In the genomic region with DNA sequence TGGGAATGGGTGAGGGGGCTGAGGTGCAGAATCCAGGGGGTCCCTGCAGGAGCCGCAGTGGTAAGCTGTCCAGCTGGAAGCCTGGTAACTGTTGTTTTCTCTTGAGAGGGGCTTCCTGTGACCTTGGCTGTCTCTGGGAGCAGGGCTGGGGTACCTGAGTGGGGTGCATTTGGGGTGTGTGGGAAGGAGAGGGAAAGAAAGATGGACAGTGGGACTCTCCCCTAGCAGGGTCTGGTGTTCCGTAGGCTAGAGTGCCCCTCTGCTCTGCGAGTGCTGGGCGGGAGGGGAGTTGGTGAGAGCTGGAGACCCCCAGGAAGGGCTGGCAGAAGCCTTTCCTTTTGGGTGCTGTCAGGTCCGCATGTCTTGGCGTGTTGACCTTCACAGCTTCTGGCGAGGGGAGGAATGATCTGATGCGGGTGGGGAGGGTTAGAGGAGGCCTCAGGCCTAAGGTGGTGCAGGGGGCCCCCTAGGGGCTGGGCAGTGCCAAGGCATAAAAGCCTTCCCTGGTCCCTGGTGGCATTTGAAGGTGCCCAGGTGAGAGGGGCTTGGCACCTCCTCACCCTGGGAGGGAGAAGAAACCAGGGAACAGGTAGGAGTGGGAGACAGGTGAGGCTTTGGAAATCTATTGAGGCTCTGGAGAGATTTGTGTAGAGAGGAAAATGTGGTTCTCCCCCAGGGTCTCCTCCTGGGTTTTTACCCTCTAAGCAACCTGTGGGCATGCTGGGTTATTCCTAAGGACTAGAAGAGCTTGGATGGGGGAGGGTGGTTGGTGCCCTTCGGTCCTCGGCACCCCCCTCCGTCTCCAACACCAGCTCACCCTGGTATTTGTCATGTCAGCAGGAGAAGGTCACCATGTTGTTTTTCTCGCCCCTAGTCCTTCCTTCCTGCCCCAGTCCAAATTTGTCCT, we compare ENCODE assay signal across 1 cellular context.
TF ChIP-seq lines count a peak whose summit lies in the region.

No MANE protein-coding gene starts in this region.

TF ChIP-seq in HepG2, 621 proteins besides CTCF, POLR2A, EP300 and RAD21 (continued from another document and continues in another):
- TF ChIP-seq RFXANK (CRISPR knock-in tag; IDR thresholded peaks at IDR 0.05) = 0 out of 2 replicates have a peak, but pooled peaks have one; percentile 31
- TF ChIP-seq, protein P1, sequence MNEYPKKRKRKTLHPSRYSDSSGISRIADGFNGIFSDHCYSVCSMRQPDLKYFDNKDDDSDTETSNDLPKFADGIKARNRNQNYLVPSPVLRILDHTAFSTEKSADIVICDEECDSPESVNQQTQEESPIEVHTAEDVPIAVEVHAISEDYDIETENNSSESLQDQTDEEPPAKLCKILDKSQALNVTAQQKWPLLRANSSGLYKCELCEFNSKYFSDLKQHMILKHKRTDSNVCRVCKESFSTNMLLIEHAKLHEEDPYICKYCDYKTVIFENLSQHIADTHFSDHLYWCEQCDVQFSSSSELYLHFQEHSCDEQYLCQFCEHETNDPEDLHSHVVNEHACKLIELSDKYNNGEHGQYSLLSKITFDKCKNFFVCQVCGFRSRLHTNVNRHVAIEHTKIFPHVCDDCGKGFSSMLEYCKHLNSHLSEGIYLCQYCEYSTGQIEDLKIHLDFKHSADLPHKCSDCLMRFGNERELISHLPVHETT (CRISPR knock-in tag; conservative IDR thresholded peaks at IDR 0.05) = 0 out of 2 replicates have a peak, but pooled peaks have one; percentile 13
- TF ChIP-seq, protein P2, sequence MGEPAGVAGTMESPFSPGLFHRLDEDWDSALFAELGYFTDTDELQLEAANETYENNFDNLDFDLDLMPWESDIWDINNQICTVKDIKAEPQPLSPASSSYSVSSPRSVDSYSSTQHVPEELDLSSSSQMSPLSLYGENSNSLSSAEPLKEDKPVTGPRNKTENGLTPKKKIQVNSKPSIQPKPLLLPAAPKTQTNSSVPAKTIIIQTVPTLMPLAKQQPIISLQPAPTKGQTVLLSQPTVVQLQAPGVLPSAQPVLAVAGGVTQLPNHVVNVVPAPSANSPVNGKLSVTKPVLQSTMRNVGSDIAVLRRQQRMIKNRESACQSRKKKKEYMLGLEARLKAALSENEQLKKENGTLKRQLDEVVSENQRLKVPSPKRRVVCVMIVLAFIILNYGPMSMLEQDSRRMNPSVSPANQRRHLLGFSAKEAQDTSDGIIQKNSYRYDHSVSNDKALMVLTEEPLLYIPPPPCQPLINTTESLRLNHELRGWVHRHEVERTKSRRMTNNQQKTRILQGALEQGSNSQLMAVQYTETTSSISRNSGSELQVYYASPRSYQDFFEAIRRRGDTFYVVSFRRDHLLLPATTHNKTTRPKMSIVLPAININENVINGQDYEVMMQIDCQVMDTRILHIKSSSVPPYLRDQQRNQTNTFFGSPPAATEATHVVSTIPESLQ (CRISPR knock-in tag; conservative IDR thresholded peaks at IDR 0.05) = 0 out of 2 replicates have a peak, but pooled peaks have one; percentile 55
- TF ChIP-seq TP53 (CRISPR knock-in tag; conservative IDR thresholded peaks at IDR 0.05) = no peak
- no peak for TF ChIP-seq THAP11 (CRISPR knock-in tag; IDR thresholded peaks at IDR 0.05)
- TF ChIP-seq, protein P3, sequence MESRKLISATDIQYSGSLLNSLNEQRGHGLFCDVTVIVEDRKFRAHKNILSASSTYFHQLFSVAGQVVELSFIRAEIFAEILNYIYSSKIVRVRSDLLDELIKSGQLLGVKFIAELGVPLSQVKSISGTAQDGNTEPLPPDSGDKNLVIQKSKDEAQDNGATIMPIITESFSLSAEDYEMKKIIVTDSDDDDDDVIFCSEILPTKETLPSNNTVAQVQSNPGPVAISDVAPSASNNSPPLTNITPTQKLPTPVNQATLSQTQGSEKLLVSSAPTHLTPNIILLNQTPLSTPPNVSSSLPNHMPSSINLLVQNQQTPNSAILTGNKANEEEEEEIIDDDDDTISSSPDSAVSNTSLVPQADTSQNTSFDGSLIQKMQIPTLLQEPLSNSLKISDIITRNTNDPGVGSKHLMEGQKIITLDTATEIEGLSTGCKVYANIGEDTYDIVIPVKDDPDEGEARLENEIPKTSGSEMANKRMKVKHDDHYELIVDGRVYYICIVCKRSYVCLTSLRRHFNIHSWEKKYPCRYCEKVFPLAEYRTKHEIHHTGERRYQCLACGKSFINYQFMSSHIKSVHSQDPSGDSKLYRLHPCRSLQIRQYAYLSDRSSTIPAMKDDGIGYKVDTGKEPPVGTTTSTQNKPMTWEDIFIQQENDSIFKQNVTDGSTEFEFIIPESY (CRISPR knock-in tag; IDR thresholded peaks at IDR 0.05) = no peak
- no peak for TF ChIP-seq SP140L (CRISPR knock-in tag; IDR thresholded peaks at IDR 0.05; ENCODE audit: borderline replicate concordance)
- TF ChIP-seq SP4 (CRISPR knock-in tag; IDR thresholded peaks at IDR 0.05) = 0 out of 2 replicates have a peak, but pooled peaks have one; percentile 55
- TF ChIP-seq SAP130 (CRISPR knock-in tag; IDR thresholded peaks at IDR 0.05; ENCODE audit: low read depth) = peak; percentile 82
- TF ChIP-seq ZNF775 (CRISPR knock-in tag; IDR thresholded peaks at IDR 0.05; ENCODE audit: borderline replicate concordance) = no peak
- TF ChIP-seq RBM22 (optimal IDR thresholded peaks at IDR 0.05; ENCODE audit: low read length) = no peak
- TF ChIP-seq AGO2 (optimal IDR thresholded peaks at IDR 0.05; ENCODE audit: low read depth, low read length) = peak; percentile 69
- TF ChIP-seq, protein P4, sequence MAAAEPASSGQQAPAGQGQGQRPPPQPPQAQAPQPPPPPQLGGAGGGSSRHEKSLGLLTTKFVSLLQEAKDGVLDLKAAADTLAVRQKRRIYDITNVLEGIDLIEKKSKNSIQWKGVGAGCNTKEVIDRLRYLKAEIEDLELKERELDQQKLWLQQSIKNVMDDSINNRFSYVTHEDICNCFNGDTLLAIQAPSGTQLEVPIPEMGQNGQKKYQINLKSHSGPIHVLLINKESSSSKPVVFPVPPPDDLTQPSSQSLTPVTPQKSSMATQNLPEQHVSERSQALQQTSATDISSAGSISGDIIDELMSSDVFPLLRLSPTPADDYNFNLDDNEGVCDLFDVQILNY (CRISPR knock-in tag; conservative IDR thresholded peaks at IDR 0.05) = no peak
- no peak for TF ChIP-seq KLF12 (CRISPR knock-in tag; IDR thresholded peaks at IDR 0.05; ENCODE audit: borderline replicate concordance)
- TF ChIP-seq, protein P5, sequence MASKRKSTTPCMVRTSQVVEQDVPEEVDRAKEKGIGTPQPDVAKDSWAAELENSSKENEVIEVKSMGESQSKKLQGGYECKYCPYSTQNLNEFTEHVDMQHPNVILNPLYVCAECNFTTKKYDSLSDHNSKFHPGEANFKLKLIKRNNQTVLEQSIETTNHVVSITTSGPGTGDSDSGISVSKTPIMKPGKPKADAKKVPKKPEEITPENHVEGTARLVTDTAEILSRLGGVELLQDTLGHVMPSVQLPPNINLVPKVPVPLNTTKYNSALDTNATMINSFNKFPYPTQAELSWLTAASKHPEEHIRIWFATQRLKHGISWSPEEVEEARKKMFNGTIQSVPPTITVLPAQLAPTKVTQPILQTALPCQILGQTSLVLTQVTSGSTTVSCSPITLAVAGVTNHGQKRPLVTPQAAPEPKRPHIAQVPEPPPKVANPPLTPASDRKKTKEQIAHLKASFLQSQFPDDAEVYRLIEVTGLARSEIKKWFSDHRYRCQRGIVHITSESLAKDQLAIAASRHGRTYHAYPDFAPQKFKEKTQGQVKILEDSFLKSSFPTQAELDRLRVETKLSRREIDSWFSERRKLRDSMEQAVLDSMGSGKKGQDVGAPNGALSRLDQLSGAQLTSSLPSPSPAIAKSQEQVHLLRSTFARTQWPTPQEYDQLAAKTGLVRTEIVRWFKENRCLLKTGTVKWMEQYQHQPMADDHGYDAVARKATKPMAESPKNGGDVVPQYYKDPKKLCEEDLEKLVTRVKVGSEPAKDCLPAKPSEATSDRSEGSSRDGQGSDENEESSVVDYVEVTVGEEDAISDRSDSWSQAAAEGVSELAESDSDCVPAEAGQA (IDR thresholded peaks at IDR 0.05; ENCODE audit: low read depth) = no peak
- TF ChIP-seq, protein P5 (CRISPR knock-in tag; IDR thresholded peaks at IDR 0.05; ENCODE audit: borderline replicate concordance) = no peak
- TF ChIP-seq, protein P6, sequence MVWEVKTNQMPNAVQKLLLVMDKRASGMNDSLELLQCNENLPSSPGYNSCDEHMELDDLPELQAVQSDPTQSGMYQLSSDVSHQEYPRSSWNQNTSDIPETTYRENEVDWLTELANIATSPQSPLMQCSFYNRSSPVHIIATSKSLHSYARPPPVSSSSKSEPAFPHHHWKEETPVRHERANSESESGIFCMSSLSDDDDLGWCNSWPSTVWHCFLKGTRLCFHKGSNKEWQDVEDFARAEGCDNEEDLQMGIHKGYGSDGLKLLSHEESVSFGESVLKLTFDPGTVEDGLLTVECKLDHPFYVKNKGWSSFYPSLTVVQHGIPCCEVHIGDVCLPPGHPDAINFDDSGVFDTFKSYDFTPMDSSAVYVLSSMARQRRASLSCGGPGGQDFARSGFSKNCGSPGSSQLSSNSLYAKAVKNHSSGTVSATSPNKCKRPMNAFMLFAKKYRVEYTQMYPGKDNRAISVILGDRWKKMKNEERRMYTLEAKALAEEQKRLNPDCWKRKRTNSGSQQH (CRISPR knock-in tag; IDR thresholded peaks at IDR 0.05; ENCODE audit: low read depth) = peak; percentile 61; the same call in 1 of the 2 replicates
- no peak; the same call in 1 of the 2 replicates for TF ChIP-seq ZNF143 (CRISPR knock-in tag; IDR thresholded peaks at IDR 0.05)
- no peak for TF ChIP-seq CREB1 (IDR thresholded peaks at IDR 0.05)
- no peak for TF ChIP-seq CREB1 (CRISPR knock-in tag; IDR thresholded peaks at IDR 0.05)
- TF ChIP-seq HES4 (CRISPR knock-in tag; IDR thresholded peaks at IDR 0.05; ENCODE audit: borderline replicate concordance) = 0 out of 2 replicates have a peak, but pooled peaks have one; percentile 43
- peak; percentile 65; the same call in 1 of the 2 replicates for TF ChIP-seq KDM3A (CRISPR knock-in tag; IDR thresholded peaks at IDR 0.05; ENCODE audit: low read depth)
- TF ChIP-seq ZNF761 (CRISPR knock-in tag; conservative IDR thresholded peaks at IDR 0.05) = no peak
- no peak for TF ChIP-seq MIER2 (CRISPR knock-in tag; IDR thresholded peaks at IDR 0.05)
- TF ChIP-seq, protein P7, sequence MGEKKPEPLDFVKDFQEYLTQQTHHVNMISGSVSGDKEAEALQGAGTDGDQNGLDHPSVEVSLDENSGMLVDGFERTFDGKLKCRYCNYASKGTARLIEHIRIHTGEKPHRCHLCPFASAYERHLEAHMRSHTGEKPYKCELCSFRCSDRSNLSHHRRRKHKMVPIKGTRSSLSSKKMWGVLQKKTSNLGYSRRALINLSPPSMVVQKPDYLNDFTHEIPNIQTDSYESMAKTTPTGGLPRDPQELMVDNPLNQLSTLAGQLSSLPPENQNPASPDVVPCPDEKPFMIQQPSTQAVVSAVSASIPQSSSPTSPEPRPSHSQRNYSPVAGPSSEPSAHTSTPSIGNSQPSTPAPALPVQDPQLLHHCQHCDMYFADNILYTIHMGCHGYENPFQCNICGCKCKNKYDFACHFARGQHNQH (CRISPR knock-in tag; IDR thresholded peaks at IDR 0.05) = no peak
- no peak for TF ChIP-seq ZEB1 (IDR thresholded peaks at IDR 0.05; ENCODE audit: insufficient replicate concordance, low read depth)
- TF ChIP-seq NCOA2 (CRISPR knock-in tag; IDR thresholded peaks at IDR 0.05) = no peak
- TF ChIP-seq ZSCAN29 (CRISPR knock-in tag; conservative IDR thresholded peaks at IDR 0.05) = 0 out of 2 replicates have a peak, but pooled peaks have one; percentile 39
- TF ChIP-seq, protein P8, sequence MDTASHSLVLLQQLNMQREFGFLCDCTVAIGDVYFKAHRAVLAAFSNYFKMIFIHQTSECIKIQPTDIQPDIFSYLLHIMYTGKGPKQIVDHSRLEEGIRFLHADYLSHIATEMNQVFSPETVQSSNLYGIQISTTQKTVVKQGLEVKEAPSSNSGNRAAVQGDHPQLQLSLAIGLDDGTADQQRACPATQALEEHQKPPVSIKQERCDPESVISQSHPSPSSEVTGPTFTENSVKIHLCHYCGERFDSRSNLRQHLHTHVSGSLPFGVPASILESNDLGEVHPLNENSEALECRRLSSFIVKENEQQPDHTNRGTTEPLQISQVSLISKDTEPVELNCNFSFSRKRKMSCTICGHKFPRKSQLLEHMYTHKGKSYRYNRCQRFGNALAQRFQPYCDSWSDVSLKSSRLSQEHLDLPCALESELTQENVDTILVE (CRISPR knock-in tag; IDR thresholded peaks at IDR 0.05) = no peak
- no peak for TF ChIP-seq KDM5B (CRISPR knock-in tag; IDR thresholded peaks at IDR 0.05; ENCODE audit: borderline replicate concordance)
- no peak for TF ChIP-seq GZF1 (CRISPR knock-in tag; IDR thresholded peaks at IDR 0.05)
- TF ChIP-seq, protein P9, sequence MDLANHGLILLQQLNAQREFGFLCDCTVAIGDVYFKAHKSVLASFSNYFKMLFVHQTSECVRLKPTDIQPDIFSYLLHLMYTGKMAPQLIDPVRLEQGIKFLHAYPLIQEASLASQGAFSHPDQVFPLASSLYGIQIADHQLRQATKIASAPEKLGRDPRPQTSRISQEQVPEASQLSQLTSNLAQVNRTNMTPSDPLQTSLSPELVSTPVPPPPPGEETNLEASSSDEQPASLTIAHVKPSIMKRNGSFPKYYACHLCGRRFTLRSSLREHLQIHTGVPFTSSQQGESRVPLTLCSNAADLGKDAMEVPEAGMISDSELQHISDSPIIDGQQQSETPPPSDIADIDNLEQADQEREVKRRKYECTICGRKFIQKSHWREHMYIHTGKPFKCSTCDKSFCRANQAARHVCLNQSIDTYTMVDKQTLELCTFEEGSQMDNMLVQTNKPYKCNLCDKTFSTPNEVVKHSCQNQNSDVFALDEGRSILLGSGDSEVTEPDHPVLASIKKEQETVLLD (CRISPR knock-in tag; IDR thresholded peaks at IDR 0.05; ENCODE audit: low read depth) = no peak
- TF ChIP-seq, protein P10, sequence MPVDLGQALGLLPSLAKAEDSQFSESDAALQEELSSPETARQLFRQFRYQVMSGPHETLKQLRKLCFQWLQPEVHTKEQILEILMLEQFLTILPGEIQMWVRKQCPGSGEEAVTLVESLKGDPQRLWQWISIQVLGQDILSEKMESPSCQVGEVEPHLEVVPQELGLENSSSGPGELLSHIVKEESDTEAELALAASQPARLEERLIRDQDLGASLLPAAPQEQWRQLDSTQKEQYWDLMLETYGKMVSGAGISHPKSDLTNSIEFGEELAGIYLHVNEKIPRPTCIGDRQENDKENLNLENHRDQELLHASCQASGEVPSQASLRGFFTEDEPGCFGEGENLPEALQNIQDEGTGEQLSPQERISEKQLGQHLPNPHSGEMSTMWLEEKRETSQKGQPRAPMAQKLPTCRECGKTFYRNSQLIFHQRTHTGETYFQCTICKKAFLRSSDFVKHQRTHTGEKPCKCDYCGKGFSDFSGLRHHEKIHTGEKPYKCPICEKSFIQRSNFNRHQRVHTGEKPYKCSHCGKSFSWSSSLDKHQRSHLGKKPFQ (CRISPR knock-in tag; IDR thresholded peaks at IDR 0.05; ENCODE audit: insufficient replicate concordance) = peak; percentile 53
- TF ChIP-seq ZNF557 (CRISPR knock-in tag; IDR thresholded peaks at IDR 0.05) = no peak
- TF ChIP-seq ZNF891 (CRISPR knock-in tag; IDR thresholded peaks at IDR 0.05) = peak; percentile 36; the same call in 1 of the 2 replicates
